8 cellular contexts compared by ENCODE assay signal in the genomic region with DNA sequence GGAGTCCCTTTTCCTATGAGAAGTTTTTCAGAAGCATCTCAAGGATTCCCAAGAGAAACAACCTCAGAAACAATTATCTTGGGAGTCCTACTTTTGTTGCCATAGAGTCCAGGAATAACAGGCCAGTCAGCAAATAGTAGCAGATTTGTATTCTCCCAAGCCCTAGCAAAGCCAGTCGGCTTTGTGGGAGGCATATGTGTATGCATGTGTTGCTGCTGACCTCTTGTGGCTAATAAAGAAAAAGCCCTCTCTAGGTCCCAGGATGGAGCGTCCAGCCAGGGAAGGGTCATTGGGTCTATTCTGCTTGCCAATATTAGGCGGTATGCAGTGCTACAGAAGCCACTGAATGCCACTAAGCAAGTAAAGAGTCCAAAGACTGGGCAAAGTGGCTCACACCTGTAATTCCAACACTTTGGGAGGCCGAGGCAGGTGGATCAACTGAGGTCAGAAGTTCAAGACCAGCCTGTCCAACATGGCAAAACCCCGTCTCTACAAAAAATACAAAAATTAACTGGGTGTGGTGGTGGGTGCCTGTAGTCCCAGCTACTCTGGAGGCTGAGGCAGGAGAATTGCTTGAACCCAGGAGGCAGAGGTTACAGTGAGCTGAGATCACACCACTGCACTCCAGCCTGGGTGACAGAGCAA. TPM values are rescaled to one million over a fixed set of nuclear protein-coding genes. Genes with fewer than 3 reads are reported as not detected.
DNase-seq lines count a peak whose midpoint lies in the region; ATAC-seq and TF ChIP-seq lines count a peak whose summit lies in the region.
"Not testable (repeated sequence)": the region's sequence is repeated elsewhere in the genome, so short reads cannot be mapped to it uniquely, and the experiment has no call there.

No MANE protein-coding gene starts in this region.

- H3K27ac ChIP-seq in DND-41 (ENCODE audit: low read length); SU-DHL-6 (ENCODE audit: low read depth, low read length): not testable (repeated sequence)

- H3K79me2 ChIP-seq in DND-41 (ENCODE audit: insufficient read depth, low read length); SU-DHL-6 (ENCODE audit: insufficient read depth, low read length): not testable (repeated sequence)

- not testable (repeated sequence) for H3K4me3 ChIP-seq in DND-41 (ENCODE audit: low read depth in 1 of 2, low read length in 2 of 2); SU-DHL-6 (ENCODE audit: insufficient read depth, low read length, poor library complexity, severe bottlenecking)

- not testable (repeated sequence) for H3K36me3 ChIP-seq in DND-41 (ENCODE audit: insufficient read depth, low read length); SU-DHL-6 (ENCODE audit: low read length)

- peak; percentile 71 for TF ChIP-seq CTCF in DND-41 (IDR thresholded peaks at IDR 0.05; ENCODE audit: borderline replicate concordance, extremely low read depth, low read length, poor library complexity, severe bottlenecking)
- peak; percentile 74 for TF ChIP-seq CTCF in SU-DHL-6 (IDR thresholded peaks at IDR 0.05; ENCODE audit: insufficient read depth, low read length, poor library complexity, severe bottlenecking)
- peak; percentile 87 to 89 for TF ChIP-seq CTCF in brain (conservative IDR thresholded peaks at IDR 0.05)
- peak; percentile 90 for TF ChIP-seq CTCF in nephron progenitor cell (IDR thresholded peaks at IDR 0.05)
- TF ChIP-seq CTCF in type B pancreatic cell (conservative IDR thresholded peaks at IDR 0.05) = peak; percentile 89

- not testable (repeated sequence) for H3K9me3 Mint-ChIP-seq in brain, nephron progenitor cell, type B pancreatic cell

- peak overlapping the region in 2 of 5 experiments; percentile 29 to 73 for H3K27ac Mint-ChIP-seq in brain
- H3K27ac Mint-ChIP-seq in nephron progenitor cell = not testable (repeated sequence)
- H3K27ac Mint-ChIP-seq in type B pancreatic cell = peak overlapping the region; percentile 73

- H3F3A ChIP-seq in SU-DHL-6 (ENCODE audit: insufficient read depth) = not testable (repeated sequence)

- ATAC-seq in DND-41 (ENCODE audit: insufficient read depth, low read depth) = peak; percentile 72; the same call in 2 of the 3 replicates
- ATAC-seq in HG02884 (IDR thresholded peaks at IDR 0.05; ENCODE audit: unreplicated experiment) = peak; percentile 48
- ATAC-seq in Right ventricle myocardium superior (ENCODE audit: poor library complexity) = peak; percentile 95

- intact Hi-C loops in Right ventricle myocardium superior (cut with DNase I) = loop anchor here (2.0 to 10.0 kb wide), 3 partner anchors 163 to 580 kb away; a partner anchor contains a TSS

- peaks cover 11% of the 10 kb centered on the region for H3K27me3 ChIP-seq in DND-41 (ENCODE audit: insufficient read depth, low read length, poor library complexity)
- not testable (repeated sequence) for H3K27me3 ChIP-seq in SU-DHL-6 (ENCODE audit: low read length)

- H2AFZ ChIP-seq in DND-41 (ENCODE audit: low read depth, low read length); SU-DHL-6 (ENCODE audit: low read depth, low read length, severe bottlenecking): not testable (repeated sequence)

- not testable (repeated sequence) for H3K9ac ChIP-seq in DND-41 (ENCODE audit: low read depth, low read length); SU-DHL-6 (ENCODE audit: low read length)

- H3K4me2 ChIP-seq in DND-41 (ENCODE audit: insufficient read depth, low read length); SU-DHL-6 (ENCODE audit: low read depth, low read length, poor library complexity, severe bottlenecking): not testable (repeated sequence)

- H3K4me1 ChIP-seq in DND-41 (ENCODE audit: insufficient read depth, low read length) = not testable (repeated sequence)

- H3K27me3 Mint-ChIP-seq in brain = peaks cover 10% of the 10 kb centered on the region
- peaks cover 35% of the 10 kb centered on the region for H3K27me3 Mint-ChIP-seq in nephron progenitor cell (ENCODE audit: low read depth, poor library complexity)
- peaks cover 27% of the 10 kb centered on the region for H3K27me3 Mint-ChIP-seq in type B pancreatic cell

- H4K20me1 ChIP-seq in DND-41 (ENCODE audit: insufficient read depth, low read length); SU-DHL-6 (ENCODE audit: low read depth, low read length): not testable (repeated sequence)

- not testable (repeated sequence) for H3K36me3 Mint-ChIP-seq in brain; nephron progenitor cell (ENCODE audit: low read depth); type B pancreatic cell

- DNase-seq in DND-41 (peak; percentile 27), NCI-H2171 treated with DMSO at 0.1 percent for 48 hours (lab: John Stamatoyannopoulos, UW) (peak; percentile 52), nephron progenitor cell (peak; percentile 45)
- not testable (repeated sequence) for DNase-seq in Right ventricle myocardium superior; type B pancreatic cell (ENCODE audit: extremely low spot score, unreplicated experiment)

- not testable (repeated sequence) for H3K4me1 Mint-ChIP-seq in brain; nephron progenitor cell; type B pancreatic cell (ENCODE audit: unreplicated experiment)

- H3K9me2 ChIP-seq in SU-DHL-6 (replicated peaks; ENCODE audit: insufficient read depth, low read length) = not testable (repeated sequence)

- not testable (repeated sequence) for H3K9me3 ChIP-seq in DND-41 (ENCODE audit: insufficient read depth, low read length, severe bottlenecking); SU-DHL-6 (ENCODE audit: insufficient read depth, low read length)

- H3K4me3 Mint-ChIP-seq in brain = peak overlapping the region in 1 of 5 experiments; percentile 32
- not testable (repeated sequence) for H3K4me3 Mint-ChIP-seq in nephron progenitor cell, type B pancreatic cell

RNA-seq across cellular contexts. Expression of gene RUSC2, which starts 12.6 kb away (rescaled TPM):
- polyA plus RNA-seq in brain (ENCODE audit: insufficient read depth, low read depth, low replicate concordance) = 45.0 TPM
- total RNA-seq in Right ventricle myocardium superior = 25.7 TPM
- total RNA-seq in type B pancreatic cell (ENCODE audit: low replicate concordance) = 6.3 and 22.1 TPM in 2 replicates
